In genomic region chr21:36060159-36060921, GRCh38 we compare ENCODE assay signal across 1 cellular context.
A peak's percentile ranks its signal among the peaks of the same experiment; 100 is the strongest.
TF ChIP-seq lines count a peak whose summit lies in the region.

TSS of gene SETD4 (minus strand) at chr21:36060526. CDS start at chr21:36058888, 1,638 bp downstream.

TF ChIP-seq in HepG2, 621 proteins besides CTCF, POLR2A, EP300 and RAD21 (continued from another document and continues in another):
- no peak for TF ChIP-seq CSRNP2 (CRISPR knock-in tag; conservative IDR thresholded peaks at IDR 0.05; ENCODE audit: low read depth)
- no peak; the same call in 1 of the 2 replicates for TF ChIP-seq TBX2 (CRISPR knock-in tag; IDR thresholded peaks at IDR 0.05; ENCODE audit: borderline replicate concordance)
- no peak for TF ChIP-seq NR2F2 (IDR thresholded peaks at IDR 0.05; ENCODE audit: borderline replicate concordance, low read depth)
- no peak for TF ChIP-seq TIGD3 (CRISPR knock-in tag; IDR thresholded peaks at IDR 0.05; ENCODE audit: borderline replicate concordance)
- TF ChIP-seq SUZ12 (IDR thresholded peaks at IDR 0.05; ENCODE audit: low read depth, low read length) = no peak
- peak; percentile 67 for TF ChIP-seq CEBPG (CRISPR knock-in tag; IDR thresholded peaks at IDR 0.05)
- no peak for TF ChIP-seq ZFP36L2 (CRISPR knock-in tag; IDR thresholded peaks at IDR 0.05)
- TF ChIP-seq CENPBD1 (CRISPR knock-in tag; IDR thresholded peaks at IDR 0.05; ENCODE audit: borderline replicate concordance, low read depth) = no peak
- 0 out of 2 replicates have a peak, but pooled peaks have one; percentile 20 for TF ChIP-seq ZSCAN31 (CRISPR knock-in tag; IDR thresholded peaks at IDR 0.05; ENCODE audit: low read depth)
- no peak for TF ChIP-seq ZBTB14 (CRISPR knock-in tag; IDR thresholded peaks at IDR 0.05)
- TF ChIP-seq RORA (CRISPR knock-in tag; IDR thresholded peaks at IDR 0.05) = no peak
- no peak; the same call in 1 of the 2 replicates for TF ChIP-seq DRAP1 (CRISPR knock-in tag; IDR thresholded peaks at IDR 0.05)
- no peak for TF ChIP-seq ATRX (CRISPR knock-in tag; IDR thresholded peaks at IDR 0.05; ENCODE audit: borderline replicate concordance)
- no peak for TF ChIP-seq JUNB (CRISPR knock-in tag; IDR thresholded peaks at IDR 0.05; ENCODE audit: borderline replicate concordance)
- TF ChIP-seq ZNF891 (CRISPR knock-in tag; IDR thresholded peaks at IDR 0.05) = no peak; the same call in 1 of the 2 replicates
- TF ChIP-seq SOX13 (IDR thresholded peaks at IDR 0.05) = no peak
- TF ChIP-seq SOX13 (CRISPR knock-in tag; conservative IDR thresholded peaks at IDR 0.05 in 1 of 2, IDR thresholded peaks at IDR 0.05 in 1 of 2) = peak in 1 of 2 experiments; percentile 32; a peak in 2 of 4 replicates
- no peak for TF ChIP-seq CCDC6 (CRISPR knock-in tag; IDR thresholded peaks at IDR 0.05)
- TF ChIP-seq KLF13 (CRISPR knock-in tag; IDR thresholded peaks at IDR 0.05) = no peak
- TF ChIP-seq REPIN1 (CRISPR knock-in tag; IDR thresholded peaks at IDR 0.05; ENCODE audit: borderline replicate concordance, low read depth) = peak; percentile 44
- no peak for TF ChIP-seq HIC2 (CRISPR knock-in tag; IDR thresholded peaks at IDR 0.05; ENCODE audit: low read depth)
- TF ChIP-seq ZBTB42 (CRISPR knock-in tag; IDR thresholded peaks at IDR 0.05) = 0 out of 2 replicates have a peak, but pooled peaks have one; percentile 35
- no peak for TF ChIP-seq ZNF549 (CRISPR knock-in tag; IDR thresholded peaks at IDR 0.05)
- no peak for TF ChIP-seq RCOR2 (CRISPR knock-in tag; IDR thresholded peaks at IDR 0.05)
- peak; percentile 92 for TF ChIP-seq SAP130 (CRISPR knock-in tag; IDR thresholded peaks at IDR 0.05; ENCODE audit: low read depth)
- peak; percentile 54 for TF ChIP-seq ZNF407 (CRISPR knock-in tag; IDR thresholded peaks at IDR 0.05; ENCODE audit: not compliant biosample characterization)
- no peak for TF ChIP-seq CHD4 (IDR thresholded peaks at IDR 0.05; ENCODE audit: borderline replicate concordance, low read length)
- no peak for TF ChIP-seq ZBTB2 (CRISPR knock-in tag; IDR thresholded peaks at IDR 0.05; ENCODE audit: low read depth)
- TF ChIP-seq THYN1 (CRISPR knock-in tag; IDR thresholded peaks at IDR 0.05; ENCODE audit: borderline replicate concordance, low read depth) = no peak
- TF ChIP-seq ZZZ3 (CRISPR knock-in tag; IDR thresholded peaks at IDR 0.05; ENCODE audit: borderline replicate concordance) = no peak
- TF ChIP-seq ZNF558 (CRISPR knock-in tag; IDR thresholded peaks at IDR 0.05; ENCODE audit: borderline replicate concordance) = peak; percentile 51; the same call in 1 of the 2 replicates
- no peak; the same call in 1 of the 2 replicates for TF ChIP-seq ZNF333 (CRISPR knock-in tag; IDR thresholded peaks at IDR 0.05; ENCODE audit: borderline replicate concordance)
- no peak for TF ChIP-seq AHDC1 (CRISPR knock-in tag; IDR thresholded peaks at IDR 0.05; ENCODE audit: borderline replicate concordance)
